Comparison of ENCODE assay signal across 8 cellular contexts in the genomic region with DNA sequence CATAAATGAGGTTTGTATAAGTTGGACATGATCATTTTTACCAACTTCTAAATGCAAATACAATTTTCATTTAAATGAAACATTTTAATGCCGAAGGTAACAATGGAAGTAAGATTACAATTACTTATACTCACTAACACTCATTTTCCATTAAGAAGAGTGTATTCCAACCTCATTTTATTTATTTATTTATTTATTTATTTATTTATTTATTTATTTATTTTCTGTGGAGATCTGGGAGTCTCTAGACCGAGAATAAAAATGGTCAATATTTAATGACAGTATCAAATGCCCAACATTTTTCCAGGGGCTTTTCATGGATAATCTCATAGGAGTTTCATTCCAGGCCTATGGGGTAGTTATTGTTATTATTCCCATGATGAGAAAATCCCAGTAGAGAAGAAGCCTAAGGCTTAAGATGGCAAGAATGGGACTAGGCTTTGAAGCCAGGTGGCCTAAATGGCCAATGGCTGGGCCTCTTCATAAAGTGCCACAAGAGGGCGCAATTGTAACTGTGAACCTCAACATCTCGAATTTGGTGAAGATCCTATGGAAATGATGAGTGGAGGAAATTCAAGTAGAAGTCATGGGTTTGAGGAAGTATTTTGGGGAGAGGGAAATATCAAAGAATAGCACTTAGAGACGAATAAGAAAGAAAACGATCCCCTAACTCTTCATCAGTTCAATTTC. TPM values are rescaled to one million over a fixed set of nuclear protein-coding genes. Genes with fewer than 3 reads are reported as not detected.
DNase-seq lines count a peak whose midpoint lies in the region; ATAC-seq and TF ChIP-seq lines count a peak whose summit lies in the region.

No MANE protein-coding gene starts in this region.

- no peaks in the 10 kb centered on the region for H3K36me3 ChIP-seq in Peyer's patch

- H3K27ac ChIP-seq in Peyer's patch (no peak overlapping the region), caudate nucleus (ENCODE audit: low read depth, low read length) (no peak overlapping the region)

- H3K4me3 ChIP-seq in Peyer's patch (no peak overlapping the region), fibroblast of pulmonary artery (replicated peaks; ENCODE audit: low read depth, low read length) (no peak overlapping the region)

- peak in 5 of 6 experiments; percentile 19 to 55 (median 48) for TF ChIP-seq CTCF in Peyer's patch (IDR thresholded peaks at IDR 0.05)
- TF ChIP-seq CTCF in fibroblast of pulmonary artery (IDR thresholded peaks at IDR 0.05; ENCODE audit: low read length, missing control alignments) = peak; percentile 86

- H3K4me1 ChIP-seq in Peyer's patch = no peaks in the 10 kb centered on the region

- DNase-seq in stimulated activated CD4-positive, alpha-beta T cell treated with anti-CD3 and anti-CD28 coated beads, Interleukin-2, amount 100 ng/mL, for 48 hours = peak; percentile 12 to 19
- no peak for DNase-seq in stimulated activated CD4-positive, alpha-beta T cell treated with anti-CD3 and anti-CD28 coated beads, Interleukin-4, amount 100 ng/mL, for 24 hours
- DNase-seq in Peyer's patch (peak in 1 of 3 donors; percentile 53), fibroblast of pulmonary artery (ENCODE audit: low read depth) (peak; percentile 79), superior temporal gyrus (ENCODE audit: extremely low spot score) (peak; percentile 21), amygdala (lab: John Stamatoyannopoulos, UW) (no peak), caudate nucleus (lab: John Stamatoyannopoulos, UW) (no peak)

- ATAC-seq in HG02870 (IDR thresholded peaks at IDR 0.05; ENCODE audit: unreplicated experiment) = peak; percentile 71

- TF ChIP-seq POLR2A in Peyer's patch (IDR thresholded peaks at IDR 0.05) = no peak

- no peaks in the 10 kb centered on the region for H3K27me3 ChIP-seq in Peyer's patch

- H3K9me3 ChIP-seq in Peyer's patch = no peaks in the 10 kb centered on the region

RNA-seq across cellular contexts. Expression of a gene that starts 21.3 kb away (rescaled TPM):
- total RNA-seq in Peyer's patch = 1 to 10 TPM; 1.1 to 9.2 (median 4.6) TPM

Comparison
In these comparisons a context has a peak if more than half of its experiments do, and no peak if none do; other contexts are left out.
1. DNase-seq: peak in stimulated activated CD4-positive, alpha-beta T cell treated with anti-CD3 and anti-CD28 coated beads, Interleukin-2, amount 100 ng/mL, for 48 hours (2 of 2), fibroblast of pulmonary artery (single experiment) and superior temporal gyrus (single experiment); none in stimulated activated CD4-positive, alpha-beta T cell treated with anti-CD3 and anti-CD28 coated beads, Interleukin-4, amount 100 ng/mL, for 24 hours (single experiment), amygdala (0 of 56) and caudate nucleus (0 of 61).